Comparison of ENCODE assay signal across 11 cellular contexts in the genomic region with DNA sequence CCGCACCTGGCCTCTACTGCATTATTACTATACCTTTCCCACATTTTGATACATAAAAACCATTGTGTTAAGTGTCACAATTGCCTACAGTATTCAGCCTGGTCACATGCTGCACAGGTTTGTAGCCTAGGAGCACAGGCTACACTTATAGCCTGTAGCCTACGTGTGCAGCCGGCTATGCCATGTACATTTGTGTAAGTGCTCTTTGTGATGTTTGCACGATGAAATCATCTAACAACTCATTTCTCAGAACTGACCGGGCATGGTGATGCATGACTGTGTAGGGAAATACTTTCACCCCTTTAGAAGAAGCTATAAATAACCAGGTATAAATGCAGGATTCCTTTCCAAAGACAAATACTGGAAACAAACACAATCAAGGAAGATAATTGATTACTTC. TPM values are rescaled to one million over a fixed set of nuclear protein-coding genes. Genes with fewer than 3 reads are reported as not detected.
DNase-seq lines count a peak whose midpoint lies in the region; ATAC-seq and TF ChIP-seq lines count a peak whose summit lies in the region.
"Had no signal": no experiment of that assay in that cellular context is flagged by ENCODE, and none has a peak within 500 bp of the region (broad histone marks: within the 10 kb centered on the region; RNA-seq: fewer than 3 reads in every experiment).

No MANE protein-coding gene starts in this region.

- H3K4me1 ChIP-seq in SK-N-SH (ENCODE audit: control insufficient read depth in 1 of 2, insufficient read depth in 2 of 2, low read depth in 1 of 2, low read length in 1 of 2) (peaks cover 0 to 4% of the 10 kb centered on the region in 2 experiments; a peak in 1 of 4 replicates), smooth muscle cell (ENCODE audit: low read depth) (no peaks in the 10 kb centered on the region)

- H4K20me1 ChIP-seq in SK-N-SH (ENCODE audit: insufficient read depth) (no peaks in the 10 kb centered on the region), smooth muscle cell (ENCODE audit: low read depth) (no peaks in the 10 kb centered on the region)

- H3K27ac ChIP-seq in SK-N-SH (ENCODE audit: low read depth in 2 of 2, low read length in 1 of 2) (peak overlapping the region in 1 of 2 experiments; percentile 58; a peak in 2 of 4 replicates), smooth muscle cell (ENCODE audit: low read depth) (peak overlapping the region; percentile 90), dorsolateral prefrontal cortex (no peak overlapping the region)
- H3K27ac ChIP-seq: cardiac muscle cell had no signal

- WGBS in SK-N-SH (ENCODE audit: low lambda C conversion rate): 27% methylated on average over 5 of the region's 5 CpGs
- 44% methylated on average over 5 of the region's 5 CpGs for WGBS in smooth muscle cell (ENCODE audit: low lambda C conversion rate)

- no peak for TF ChIP-seq RAD21 in SK-N-SH (IDR thresholded peaks at IDR 0.05; ENCODE audit: low read length)

- ATAC-seq in GM21515 (IDR thresholded peaks at IDR 0.05; ENCODE audit: unreplicated experiment): no peak

- POLR2A ChIA-PET in SK-N-SH (lab: Yijun Ruan, JAX): no interaction called here

- no peak overlapping the region for H2AFZ ChIP-seq in SK-N-SH (ENCODE audit: low read depth)
- H2AFZ ChIP-seq in smooth muscle cell (ENCODE audit: low read depth): no peak overlapping the region

- intact Hi-C loops in dorsolateral prefrontal cortex (cut with DNase I): no loop called here

- no peaks in the 10 kb centered on the region for H3K9me3 ChIP-seq in SK-N-SH
- H3K9me3 ChIP-seq in smooth muscle cell (replicated peaks; ENCODE audit: low read depth): no peaks in the 10 kb centered on the region

- TF ChIP-seq CTCF in SK-N-SH (IDR thresholded peaks at IDR 0.05) (no peak), fibroblast of the aortic adventitia (IDR thresholded peaks at IDR 0.05; ENCODE audit: insufficient read depth, low read length) (no peak), smooth muscle cell (IDR thresholded peaks at IDR 0.05; ENCODE audit: borderline replicate concordance, insufficient read depth, poor library complexity, severe bottlenecking) (no peak), dorsolateral prefrontal cortex (IDR thresholded peaks at IDR 0.05 in 54 of 56, conservative IDR thresholded peaks at IDR 0.05 in 2 of 56; ENCODE audit: low read depth in 1 of 56, partially characterized antibody in 56 of 56) (no peak)

- H3K36me3 ChIP-seq in SK-N-SH (replicated peaks in 1 of 2; ENCODE audit: control insufficient read depth in 1 of 2, insufficient read depth in 2 of 2, low read length in 1 of 2): no peaks in the 10 kb centered on the region
- no peaks in the 10 kb centered on the region for H3K36me3 ChIP-seq in smooth muscle cell (ENCODE audit: low read depth)
- H3K36me3 ChIP-seq: cardiac muscle cell had no signal

- H3F3A ChIP-seq in SK-N-SH (replicated peaks; ENCODE audit: insufficient read depth) (peaks cover 11% of the 10 kb centered on the region), smooth muscle cell (ENCODE audit: low read depth) (peaks cover 5% of the 10 kb centered on the region)

- H3K9ac ChIP-seq in SK-N-SH (peak overlapping the region; percentile 46; the same call in 1 of the 2 replicates), smooth muscle cell (ENCODE audit: low read depth) (peak overlapping the region; percentile 66)

- H3K79me2 ChIP-seq in SK-N-SH (ENCODE audit: insufficient read depth) (no peaks in the 10 kb centered on the region), smooth muscle cell (ENCODE audit: low read depth) (no peaks in the 10 kb centered on the region)

- H3K4me3 ChIP-seq in SK-N-SH (ENCODE audit: low read depth in 2 of 2, low read length in 1 of 2): no peak overlapping the region
- no peak overlapping the region for H3K4me3 ChIP-seq in fibroblast of the aortic adventitia (ENCODE audit: low read depth, low read length)
- H3K4me3 ChIP-seq in smooth muscle cell: no peak overlapping the region
- no peak overlapping the region for H3K4me3 ChIP-seq in dorsolateral prefrontal cortex
- H3K4me3 ChIP-seq: cardiac muscle cell had no signal

- no peaks in the 10 kb centered on the region for H3K9me2 ChIP-seq in SK-N-SH

- TF ChIP-seq EP300 in SK-N-SH (IDR thresholded peaks at IDR 0.05; ENCODE audit: borderline replicate concordance in 1 of 2, low read depth in 1 of 2, low read length in 1 of 2): peak in 1 of 2 experiments; percentile 82; a peak in 2 of 4 replicates

- H3K4me2 ChIP-seq in SK-N-SH (no peak overlapping the region), smooth muscle cell (peak overlapping the region; percentile 76)

- H3K27me3 ChIP-seq in SK-N-SH (ENCODE audit: insufficient read depth) (no peaks in the 10 kb centered on the region), smooth muscle cell (ENCODE audit: low read depth) (no peaks in the 10 kb centered on the region), dorsolateral prefrontal cortex (peaks cover 0 to 34% (median 0%) of the 10 kb centered on the region in 45 donors)
- H3K27me3 ChIP-seq: cardiac muscle cell had no signal

- CTCF ChIA-PET in SK-N-SH (lab: Yijun Ruan, JAX): no interaction called here

- DNase-seq in HPDE6-E6E7 (ENCODE audit: extremely low spot score): peak; percentile 41
- no peak for DNase-seq in SK-N-SH
- peak; percentile 82 for DNase-seq in fibroblast of the aortic adventitia (ENCODE audit: low read depth)
- no peak for DNase-seq in smooth muscle cell (lab: John Stamatoyannopoulos, UW; ENCODE audit: unreplicated experiment)
- no peak for DNase-seq in stimulated activated CD4-positive, alpha-beta T cell treated with anti-CD3 and anti-CD28 coated beads, Interleukin-12 subunit alpha, Interleukin-12 subunit beta, amount 100 ng/mL, for 4 hours
- no peak for DNase-seq in dorsolateral prefrontal cortex
- DNase-seq: activated T-cell treated with anti-CD3 and anti-CD28 coated beads for 4 hours, glutamatergic neuron, NCI-H187 treated with DMSO at 0.1 percent for 48 hours had no signal

TF ChIP-seq in SK-N-SH, 30 proteins besides CTCF, POLR2A, EP300 and RAD21 (continues in another document):
- TF ChIP-seq, protein P1, sequence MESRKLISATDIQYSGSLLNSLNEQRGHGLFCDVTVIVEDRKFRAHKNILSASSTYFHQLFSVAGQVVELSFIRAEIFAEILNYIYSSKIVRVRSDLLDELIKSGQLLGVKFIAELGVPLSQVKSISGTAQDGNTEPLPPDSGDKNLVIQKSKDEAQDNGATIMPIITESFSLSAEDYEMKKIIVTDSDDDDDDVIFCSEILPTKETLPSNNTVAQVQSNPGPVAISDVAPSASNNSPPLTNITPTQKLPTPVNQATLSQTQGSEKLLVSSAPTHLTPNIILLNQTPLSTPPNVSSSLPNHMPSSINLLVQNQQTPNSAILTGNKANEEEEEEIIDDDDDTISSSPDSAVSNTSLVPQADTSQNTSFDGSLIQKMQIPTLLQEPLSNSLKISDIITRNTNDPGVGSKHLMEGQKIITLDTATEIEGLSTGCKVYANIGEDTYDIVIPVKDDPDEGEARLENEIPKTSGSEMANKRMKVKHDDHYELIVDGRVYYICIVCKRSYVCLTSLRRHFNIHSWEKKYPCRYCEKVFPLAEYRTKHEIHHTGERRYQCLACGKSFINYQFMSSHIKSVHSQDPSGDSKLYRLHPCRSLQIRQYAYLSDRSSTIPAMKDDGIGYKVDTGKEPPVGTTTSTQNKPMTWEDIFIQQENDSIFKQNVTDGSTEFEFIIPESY (IDR thresholded peaks at IDR 0.05; ENCODE audit: borderline replicate concordance, low read depth): no peak
- TF ChIP-seq, protein P2, sequence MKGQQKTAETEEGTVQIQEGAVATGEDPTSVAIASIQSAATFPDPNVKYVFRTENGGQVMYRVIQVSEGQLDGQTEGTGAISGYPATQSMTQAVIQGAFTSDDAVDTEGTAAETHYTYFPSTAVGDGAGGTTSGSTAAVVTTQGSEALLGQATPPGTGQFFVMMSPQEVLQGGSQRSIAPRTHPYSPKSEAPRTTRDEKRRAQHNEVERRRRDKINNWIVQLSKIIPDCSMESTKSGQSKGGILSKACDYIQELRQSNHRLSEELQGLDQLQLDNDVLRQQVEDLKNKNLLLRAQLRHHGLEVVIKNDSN (IDR thresholded peaks at IDR 0.05; ENCODE audit: borderline replicate concordance, low read depth): peak; percentile 34; the same call in 1 of the 2 replicates
- TF ChIP-seq RXRA (IDR thresholded peaks at IDR 0.05; ENCODE audit: borderline replicate concordance, low read depth) (peak; percentile 45; the same call in 1 of the 2 replicates), MEF2A (IDR thresholded peaks at IDR 0.05; ENCODE audit: borderline replicate concordance, low read depth) (peak; percentile 86), ELF1 (IDR thresholded peaks at IDR 0.05) (no peak), CHD2 (IDR thresholded peaks at IDR 0.05; ENCODE audit: low read length, partially characterized antibody) (no peak), TEAD4 (IDR thresholded peaks at IDR 0.05; ENCODE audit: borderline replicate concordance, insufficient read depth) (peak; percentile 60; the same call in 1 of the 2 replicates), TCF12 (IDR thresholded peaks at IDR 0.05) (peak; percentile 69; the same call in 1 of the 2 replicates), SIN3A (IDR thresholded peaks at IDR 0.05; ENCODE audit: borderline replicate concordance, low read depth, low read length) (no peak), JUND (IDR thresholded peaks at IDR 0.05) (peak; percentile 76), FOSL2 (IDR thresholded peaks at IDR 0.05; ENCODE audit: borderline replicate concordance, low read depth) (peak; percentile 83), POLR2AphosphoS5 (IDR thresholded peaks at IDR 0.05; ENCODE audit: low read depth, low read length) (no peak), NFIC (IDR thresholded peaks at IDR 0.05; ENCODE audit: borderline replicate concordance) (peak; percentile 46; the same call in 1 of the 2 replicates), GATA2 (CRISPR knock-in tag; IDR thresholded peaks at IDR 0.05) (no peak)
- TF ChIP-seq, protein P3, sequence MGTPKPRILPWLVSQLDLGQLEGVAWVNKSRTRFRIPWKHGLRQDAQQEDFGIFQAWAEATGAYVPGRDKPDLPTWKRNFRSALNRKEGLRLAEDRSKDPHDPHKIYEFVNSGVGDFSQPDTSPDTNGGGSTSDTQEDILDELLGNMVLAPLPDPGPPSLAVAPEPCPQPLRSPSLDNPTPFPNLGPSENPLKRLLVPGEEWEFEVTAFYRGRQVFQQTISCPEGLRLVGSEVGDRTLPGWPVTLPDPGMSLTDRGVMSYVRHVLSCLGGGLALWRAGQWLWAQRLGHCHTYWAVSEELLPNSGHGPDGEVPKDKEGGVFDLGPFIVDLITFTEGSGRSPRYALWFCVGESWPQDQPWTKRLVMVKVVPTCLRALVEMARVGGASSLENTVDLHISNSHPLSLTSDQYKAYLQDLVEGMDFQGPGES (IDR thresholded peaks at IDR 0.05; ENCODE audit: low read depth, low read length): no peak

RNA-seq across cellular contexts. Expression of a gene that starts 12.1 kb away (rescaled TPM):
- polyA plus RNA-seq in SK-N-SH (2012; rRNA removed) (0.05 TPM in 1 of 2 replicates, not detected in the other), smooth muscle cell (9.2 and 14.4 TPM in 2 replicates)
- 0.03 TPM in 1 of 2 replicates, not detected in the other for polyA plus RNA-seq in SK-N-SH (2012; cell fraction: cytosol; rRNA removed)
- polyA plus RNA-seq in SK-N-SH (2012; cell fraction: nucleus; rRNA removed): 0.01 and 0.04 TPM in 2 replicates
- total RNA-seq in fibroblast of the aortic adventitia (ENCODE audit: low replicate concordance) (6.9 and 9.9 TPM in 2 replicates), smooth muscle cell (11.0 and 13.9 TPM in 2 replicates), dorsolateral prefrontal cortex (10 to 100 TPM in 41 of 120 experiments, 1 to 10 TPM in 79; 4.2 to 20.8 (median 8.6) TPM)
- polyA plus RNA-seq: cardiac muscle cell had no signal

Comparison
In these comparisons a context has a peak if more than half of its experiments do, and no peak if none do; other contexts are left out.
1. DNase-seq: peak in HPDE6-E6E7 (single experiment) and fibroblast of the aortic adventitia (single experiment); none in SK-N-SH (single experiment), smooth muscle cell (single experiment), stimulated activated CD4-positive, alpha-beta T cell treated with anti-CD3 and anti-CD28 coated beads, Interleukin-12 subunit alpha, Interleukin-12 subunit beta, amount 100 ng/mL, for 4 hours (single experiment) and dorsolateral prefrontal cortex (0 of 10).